In genomic region chr3:172513488-172513887, GRCh38 we compare ENCODE assay signal across 9 cellular contexts. TPM values are rescaled to one million over a fixed set of nuclear protein-coding genes. Genes with fewer than 3 reads are reported as not detected.
DNase-seq lines count a peak whose midpoint lies in the region; ATAC-seq and TF ChIP-seq lines count a peak whose summit lies in the region.
"Had no signal": no experiment of that assay in that cellular context is flagged by ENCODE, and none has a peak within 500 bp of the region (broad histone marks: within the 10 kb centered on the region; RNA-seq: fewer than 3 reads in every experiment).

No MANE protein-coding gene starts in this region.

- no peak for DNase-seq in heart left ventricle
- DNase-seq in left cardiac atrium, result no peak
- no peak for DNase-seq in transverse colon
- DNase-seq in left lobe of liver (ENCODE audit: low spot score), result no peak
- DNase-seq in GM13976 (ENCODE audit: low spot score), result no peak
- DNase-seq: NCI-H524 had no signal

- TF ChIP-seq EP300 in gastroesophageal sphincter (IDR thresholded peaks at IDR 0.05) (no peak), transverse colon (IDR thresholded peaks at IDR 0.05; ENCODE audit: low read depth) (no peak)

- H3K9me3 ChIP-seq in heart left ventricle (no peaks in the 10 kb centered on the region), gastroesophageal sphincter (no peaks in the 10 kb centered on the region), transverse colon (no peaks in the 10 kb centered on the region)

- TF ChIP-seq CTCF in heart left ventricle (IDR thresholded peaks at IDR 0.05) (no peak), VCaP (conservative IDR thresholded peaks at IDR 0.05) (no peak), gastroesophageal sphincter (IDR thresholded peaks at IDR 0.05) (no peak), transverse colon (IDR thresholded peaks at IDR 0.05) (no peak), GM13976 (IDR thresholded peaks at IDR 0.05; ENCODE audit: borderline replicate concordance, control extremely low read depth, extremely low read depth, insufficient read depth, missing control alignments) (no peak)

- ATAC-seq in heart left ventricle (peak in 1 of 4 donors; percentile 57), left cardiac atrium (no peak), gastroesophageal sphincter (no peak), HG02938 (IDR thresholded peaks at IDR 0.05; ENCODE audit: unreplicated experiment) (no peak), left lobe of liver (no peak)

- H3K27me3 ChIP-seq in heart left ventricle, result no peaks in the 10 kb centered on the region
- no peaks in the 10 kb centered on the region for H3K27me3 ChIP-seq in gastroesophageal sphincter
- no peaks in the 10 kb centered on the region for H3K27me3 ChIP-seq in transverse colon

- H3K36me3 ChIP-seq in heart left ventricle (peaks cover 0 to 83% (median 55%) of the 10 kb centered on the region in 9 donors), gastroesophageal sphincter (peaks cover 0 to 20% of the 10 kb centered on the region in 2 donors), transverse colon (peaks cover 0 to 35% (median 10%) of the 10 kb centered on the region in 4 donors)

- peak overlapping the region in 1 of 12 donors; percentile 23 for H3K4me3 ChIP-seq in heart left ventricle
- no peak overlapping the region for H3K4me3 ChIP-seq in gastroesophageal sphincter
- no peak overlapping the region for H3K4me3 ChIP-seq in transverse colon

- TF ChIP-seq POLR2A in heart left ventricle (IDR thresholded peaks at IDR 0.05) (no peak), gastroesophageal sphincter (IDR thresholded peaks at IDR 0.05) (no peak), transverse colon (IDR thresholded peaks at IDR 0.05) (no peak)

- intact Hi-C loops in heart left ventricle (cut with DNase I), result loop anchor here in 7 of 10 donors (2.0 to 10.0 kb wide), 3 partner anchors 81 to 84 kb away; no protein-coding TSS in a partner anchor
- intact Hi-C loops in left cardiac atrium (cut with DNase I), result loop anchor here in 1 of 2 donors (10.0 kb wide), 1 partner anchor 81 kb away; no protein-coding TSS in a partner anchor
- intact Hi-C loops in transverse colon (cut with DNase I; ENCODE audit: low total_unique reads), result no loop called here

- H3K4me1 ChIP-seq in heart left ventricle (peaks cover 6 to 85% (median 43%) of the 10 kb centered on the region in 12 donors), gastroesophageal sphincter (peaks cover 8 to 62% (median 11%) of the 10 kb centered on the region in 3 donors), transverse colon (peaks cover 27 to 64% (median 50%) of the 10 kb centered on the region in 4 donors)

- in situ Hi-C loops in transverse colon (cut with MboI; ENCODE audit: low pct_ligation_motif_present in 1 of 4, low pct_unique_long_range_greater_than_20kb in 1 of 4, low sequenced_read_pairs in 3 of 4) (no loop called here), GM13976 (cut with MboI; ENCODE audit: low sequenced_read_pairs, unreplicated experiment) (no loop called here)

- WGBS in heart left ventricle, 4 donors, result 56 to 66% (median 61%) methylated on average over 2 of the region's 2 CpGs
- WGBS in gastroesophageal sphincter (ENCODE audit: low coverage in 1 of 2), 2 donors, result 38 to 57% methylated on average over 1 to 2 of the region's 2 CpGs
- 9 to 48% methylated on average over 1 to 2 of the region's 2 CpGs for WGBS in transverse colon (ENCODE audit: low coverage in 1 of 2), 2 donors

- H3K27ac ChIP-seq in heart left ventricle (peak overlapping the region in 11 of 12 donors; percentile 4 to 96 (median 60)), VCaP (peak overlapping the region; percentile 80), gastroesophageal sphincter (peak overlapping the region in 3 of 4 donors; percentile 38 to 40 (median 39)), transverse colon (peak overlapping the region; percentile 25 to 82 (median 50))

RNA-seq across cellular contexts. Expression of gene TNFSF10, which starts 9.7 kb away (rescaled TPM):
- total RNA-seq in heart left ventricle (10 to 100 TPM in 8 of 9 donors, 1 to 10 TPM in 1; 7.0 to 80.4 (median 22.4) TPM), left cardiac atrium (10 to 100 TPM; 12.7 to 18.6 TPM), gastroesophageal sphincter (10 to 100 TPM; 21.5 to 32.3 (median 27.1) TPM), transverse colon (100 to 1,000 TPM in 3 of 4 donors, 10 to 100 TPM in 1; 73.8 to 150 (median 125) TPM), left lobe of liver (45.3 TPM)
- polyA plus RNA-seq in heart left ventricle, result 10 to 100 TPM; 15.2 to 18.3 TPM
